ENCODE assay signal across 8 cellular contexts in genomic region chr11:1050581-1051355, GRCh38. TPM values are rescaled to one million over a fixed set of nuclear protein-coding genes. Genes with fewer than 3 reads are reported as not detected.
DNase-seq lines count a peak whose midpoint lies in the region; ATAC-seq and TF ChIP-seq lines count a peak whose summit lies in the region.

No MANE protein-coding gene starts in this region.

- TF ChIP-seq CTCF in GM12874 (IDR thresholded peaks at IDR 0.05; ENCODE audit: insufficient read depth, low read depth, low read length) = peak; percentile 97

- ATAC-seq in HG03520 (IDR thresholded peaks at IDR 0.05; ENCODE audit: unreplicated experiment) = peak; percentile 51
- ATAC-seq in HG03565 (IDR thresholded peaks at IDR 0.05; ENCODE audit: unreplicated experiment) = no peak

- peak; percentile 1 for DNase-seq in NCI-H82 treated with DMSO at 0.1 percent for 48 hours (lab: John Stamatoyannopoulos, UW; ENCODE audit: unreplicated experiment)
- DNase-seq in activated CD8-positive, alpha-beta memory T cell treated with anti-CD3 and anti-CD28 coated beads for 48 hours (ENCODE audit: low read depth in 2 of 3, low spot score in 2 of 3) = peak; percentile 38 to 52 (median 42)
- DNase-seq in epidermal melanocyte (ENCODE audit: insufficient read length, low spot score) = peak; percentile 78
- DNase-seq in myocyte (ENCODE audit: low read depth) = peak; percentile 54
- DNase-seq in stimulated activated CD8-positive, alpha-beta memory T cell treated with anti-CD3 and anti-CD28 coated beads, Interleukin-7, amount 100 ng/mL, for 24 hours (ENCODE audit: low read depth) = peak; percentile 40

RNA-seq across cellular contexts. Expression of gene MUC6, which starts 14.2 kb away (rescaled TPM):
- total RNA-seq in myocyte = not detected in 2 replicates
- 0.50 TPM for polyA plus RNA-seq in myocyte (2012)

RNA-seq across cellular contexts. Expression of gene MUC2, which starts 23.9 kb away (rescaled TPM):
- total RNA-seq in myocyte = not detected in 2 replicates
- not detected for polyA plus RNA-seq in myocyte (2012)

Comparison
In these comparisons a context has a peak if more than half of its experiments do, and no peak if none do; other contexts are left out.
1. DNase-seq: peak in every context shown above with its lines; median percentile 78 in epidermal melanocyte; 54 in myocyte; 42 in activated CD8-positive, alpha-beta memory T cell treated with anti-CD3 and anti-CD28 coated beads for 48 hours; 40 in stimulated activated CD8-positive, alpha-beta memory T cell treated with anti-CD3 and anti-CD28 coated beads, Interleukin-7, amount 100 ng/mL, for 24 hours; 1 in NCI-H82 treated with DMSO at 0.1 percent for 48 hours.